In the genomic region with DNA sequence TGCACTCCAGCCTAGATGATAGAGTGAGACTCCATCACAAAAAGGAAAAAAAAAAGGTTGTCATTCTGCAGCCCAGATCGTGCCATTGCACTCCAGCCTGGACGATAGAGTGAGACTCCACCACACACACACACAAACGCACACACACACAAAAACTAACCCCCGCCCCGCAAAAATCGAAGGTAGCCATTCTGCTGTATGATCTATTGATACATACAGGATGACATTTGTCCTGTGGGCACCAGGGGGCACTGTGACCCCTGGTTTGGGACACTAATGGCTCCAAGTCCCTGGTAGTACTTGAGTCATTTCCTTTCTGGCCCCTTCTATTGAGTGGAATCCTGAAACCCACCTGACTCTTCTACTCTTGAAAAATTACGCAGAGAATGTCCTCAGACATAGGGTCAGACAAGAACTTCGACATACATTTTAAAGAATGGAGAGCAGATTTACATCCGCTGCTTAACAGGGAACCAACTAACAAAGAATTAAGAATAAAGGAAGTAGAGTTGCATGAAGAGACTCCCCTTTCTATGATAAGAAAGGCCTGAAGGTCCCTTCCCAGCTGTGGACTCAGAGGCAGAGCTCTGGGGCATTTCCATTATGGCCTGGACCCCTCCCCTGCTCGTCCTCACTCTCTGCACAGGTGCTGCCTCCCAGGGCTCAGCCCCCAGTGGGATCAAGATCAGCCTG, we compare ENCODE assay signal across 8 cellular contexts. TPM values are rescaled to one million over a fixed set of nuclear protein-coding genes. Genes with fewer than 3 reads are reported as not detected.
DNase-seq lines count a peak whose midpoint lies in the region; ATAC-seq, FAIRE-seq and TF ChIP-seq lines count a peak whose summit lies in the region.

No MANE protein-coding gene starts in this region.

- intact Hi-C loops in lower leg skin (cut with DNase I; ENCODE audit: low total_unique reads): no loop called here

- H3K27me3 Mint-ChIP-seq in activated T-cell treated with anti-CD3 and anti-CD28 coated beads, Interleukin-2, amount 50 U/mL, for 4 hours (ENCODE audit: low read depth): peaks cover 21% of the 10 kb centered on the region

- peak; percentile 67 for DNase-seq in BE2C
- DNase-seq in GM19239 (ENCODE audit: insufficient read length, low spot score): peak; percentile 36
- peak; percentile 54 for DNase-seq in NT2/D1 (ENCODE audit: low read depth, low spot score)
- peak; percentile 40 for DNase-seq in activated T-cell treated with anti-CD3 and anti-CD28 coated beads, Interleukin-2, amount 50 U/mL, for 4 hours
- peak; percentile 40 for DNase-seq in foreskin melanocyte
- peak; percentile 66 for DNase-seq in renal cortical epithelial cell (ENCODE audit: low read depth)
- no peak for DNase-seq in lower leg skin (ENCODE audit: low spot score in 2 of 2)

- H3K4me1 ChIP-seq in BE2C: no peaks in the 10 kb centered on the region
- H3K4me1 ChIP-seq in NT2/D1 (ENCODE audit: insufficient read depth, insufficient read length): no peaks in the 10 kb centered on the region

- peak; percentile 71 for FAIRE-seq in GM19239 (lab: Jason Lieb, UNC)

- TF ChIP-seq CTCF in BE2C (IDR thresholded peaks at IDR 0.05; ENCODE audit: low read depth, low read length) (peak; percentile 89), lower leg skin (IDR thresholded peaks at IDR 0.05) (no peak)

- no peaks in the 10 kb centered on the region for H3K36me3 Mint-ChIP-seq in activated T-cell treated with anti-CD3 and anti-CD28 coated beads, Interleukin-2, amount 50 U/mL, for 4 hours (ENCODE audit: insufficient read depth)

- no peak overlapping the region for H3K4me3 Mint-ChIP-seq in activated T-cell treated with anti-CD3 and anti-CD28 coated beads, Interleukin-2, amount 50 U/mL, for 4 hours

- H3K4me3 ChIP-seq in BE2C (ENCODE audit: low read depth, low read length): no peak overlapping the region
- H3K4me3 ChIP-seq in NT2/D1 (ENCODE audit: insufficient read length, low read depth): no peak overlapping the region
- no peak overlapping the region for H3K4me3 ChIP-seq in lower leg skin (ENCODE audit: low read depth, poor library complexity, severe bottlenecking)

- peaks cover 2% of the 10 kb centered on the region for H3K4me1 Mint-ChIP-seq in activated T-cell treated with anti-CD3 and anti-CD28 coated beads, Interleukin-2, amount 50 U/mL, for 4 hours (ENCODE audit: low read depth)

- ATAC-seq in activated T-cell treated with anti-CD3 and anti-CD28 coated beads, Interleukin-2, amount 50 U/mL, for 4 hours: peak; percentile 65 to 83
- no peak for ATAC-seq in HG03439 (IDR thresholded peaks at IDR 0.05; ENCODE audit: unreplicated experiment)

- no peaks in the 10 kb centered on the region for H3K9me3 ChIP-seq in BE2C
- H3K9me3 ChIP-seq in NT2/D1 (ENCODE audit: insufficient read depth, low read length): no peaks in the 10 kb centered on the region

- H3K36me3 ChIP-seq in BE2C (no peaks in the 10 kb centered on the region), NT2/D1 (ENCODE audit: insufficient read depth, insufficient read length, low read length) (no peaks in the 10 kb centered on the region)

- TF ChIP-seq POLR2A in lower leg skin (IDR thresholded peaks at IDR 0.05): no peak

- no peak overlapping the region for H3K9ac ChIP-seq in NT2/D1 (ENCODE audit: insufficient read length, low read depth)

- 50 to 62% methylated on average over 10 of the region's 10 CpGs for WGBS in lower leg skin, 2 donors

- H3K9me3 Mint-ChIP-seq in activated T-cell treated with anti-CD3 and anti-CD28 coated beads, Interleukin-2, amount 50 U/mL, for 4 hours: no peaks in the 10 kb centered on the region

- H3K27me3 ChIP-seq in BE2C (peaks cover 5% of the 10 kb centered on the region), NT2/D1 (ENCODE audit: insufficient read depth, insufficient read length) (peaks cover 96% of the 10 kb centered on the region)

RNA-seq across cellular contexts. Expression of gene PRAME, which starts 35.0 kb away (rescaled TPM):
- 14.6 TPM for polyA plus RNA-seq in BE2C (2012; ENCODE audit: insufficient read depth, insufficient read length, low read depth)
- 1 to 10 TPM in 2 of 3 donors, under 1 TPM in 1; 0.95 to 1.3 (median 1.2) TPM for total RNA-seq in activated T-cell treated with anti-CD3 and anti-CD28 coated beads, Interleukin-2, amount 50 U/mL, for 4 hours
- total RNA-seq in renal cortical epithelial cell (3.6 and 5.3 TPM in 2 replicates), lower leg skin (not detected)

RNA-seq across cellular contexts. Expression of gene GGTLC2, which starts 50.3 kb away (rescaled TPM):
- polyA plus RNA-seq in BE2C (2012; ENCODE audit: insufficient read depth, insufficient read length, low read depth): not detected
- not detected for total RNA-seq in activated T-cell treated with anti-CD3 and anti-CD28 coated beads, Interleukin-2, amount 50 U/mL, for 4 hours
- total RNA-seq in renal cortical epithelial cell: not detected in 2 replicates
- total RNA-seq in lower leg skin: not detected

Comparison
In these comparisons a context has a peak if more than half of its experiments do, and no peak if none do; other contexts are left out.
1. DNase-seq: peak in BE2C (single experiment), GM19239 (single experiment), NT2/D1 (single experiment), activated T-cell treated with anti-CD3 and anti-CD28 coated beads, Interleukin-2, amount 50 U/mL, for 4 hours (single experiment), foreskin melanocyte (single experiment) and renal cortical epithelial cell (single experiment); none in lower leg skin (0 of 2).